ENCODE assay signal across 29 cellular contexts in the genomic region with DNA sequence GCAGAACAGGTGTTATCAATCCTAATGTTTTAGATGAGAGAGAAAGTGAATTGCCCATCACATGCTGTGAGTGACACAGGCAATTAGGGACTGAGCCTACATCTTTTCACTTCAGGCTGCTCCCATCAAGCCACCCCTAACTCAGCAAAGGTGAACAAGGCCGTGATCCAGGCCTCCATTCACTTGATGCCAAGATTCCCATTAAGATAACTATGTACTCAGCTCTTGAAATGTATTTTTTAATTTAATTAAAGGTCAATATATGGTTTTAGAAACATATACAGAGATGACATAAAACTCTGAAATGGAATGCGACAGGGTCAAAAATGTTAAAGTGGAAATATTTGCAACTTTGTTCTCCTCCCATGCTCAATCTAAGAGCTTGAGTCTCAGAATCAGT.
"Had no signal": no experiment of that assay in that cellular context is flagged by ENCODE, and none has a peak within 500 bp of the region (broad histone marks: within the 10 kb centered on the region; RNA-seq: fewer than 3 reads in every experiment).

No MANE protein-coding gene starts in this region.

- H3K9me3 ChIP-seq: ascending aorta had no signal

- H3K27me3 ChIP-seq: ascending aorta, dorsolateral prefrontal cortex had no signal

- H3K27ac ChIP-seq: ascending aorta, coronary artery, dorsolateral prefrontal cortex had no signal

- H3K9me3 Mint-ChIP-seq: activated naive CD4-positive, alpha-beta T cell treated with anti-CD3 and anti-CD28 coated beads, Interleukin-2, amount 10 ng/mL, durations not matched to agents 7 days and 5 days; activated naive CD4-positive, alpha-beta T cell treated with anti-CD3 and anti-CD28 coated beads, Interleukin-2, amount 50 U/mL, for 72 hours; activated naive CD8-positive, alpha-beta T cell treated with anti-CD3 and anti-CD28 coated beads, Interleukin-2, amount 10 ng/mL, durations not matched to agents 7 days and 5 days; activated T-helper 1 cell treated with anti-CD3 and anti-CD28 coated beads, Interleukin-12 subunit alpha, Interleukin-12 subunit beta, Interleukin-2, Interleukin-4 antibody, amounts not matched to agents 30 ng/mL and 10 ng/mL and 1 ng/mL, durations not matched to agents 14 hours and 24 hours and 36 hours; activated T-helper 2 cell treated with anti-CD3 and anti-CD28 coated beads, Interferon-gamma antibody, Interleukin-2, Interleukin-4, amounts not matched to agents 10 μg/mL and 5 μg/mL and 100 μg/mL, durations not matched to agents 14 hours and 24 hours and 36 hours; brain; central memory CD8-positive, alpha-beta T cell; dendritic cell treated with granulocyte-macrophage colony-stimulating factor and Interleukin-4, amounts not matched to agents 40 ng/mL and 50 ng/mL, for 4 days; endodermal cell had no signal

- H3K4me3 ChIP-seq: ascending aorta, coronary artery, dorsolateral prefrontal cortex had no signal

- DNase-seq: activated CD4-positive, alpha-beta T cell treated with anti-CD3 and anti-CD28 coated beads for 1 hour; activated CD4-positive, alpha-beta T cell treated with anti-CD3 and anti-CD28 coated beads for 4 hours; activated CD4-positive, alpha-beta T cell treated with anti-CD3 and anti-CD28 coated beads, Interleukin-2, amount 50 U/mL, for 1 hour; activated CD4-positive, alpha-beta T cell treated with anti-CD3 and anti-CD28 coated beads, Interleukin-2, amount 50 U/mL, for 48 hours; activated CD4-positive, CD25-positive, alpha-beta regulatory T cell; activated CD8-positive, alpha-beta memory T cell treated with anti-CD3 and anti-CD28 coated beads, Interleukin-2, amount 10 ng/mL, durations not matched to agents 7 days and 5 days; activated CD8-positive, alpha-beta memory T cell treated with anti-CD3 and anti-CD28 coated beads, Interleukin-2, amount 50 U/mL, for 4 hours; activated CD8-positive, alpha-beta T cell treated with anti-CD3 and anti-CD28 coated beads, Interleukin-2, amount 10 ng/mL, durations not matched to agents 7 days and 5 days; activated effector memory CD4-positive, alpha-beta T cell treated with anti-CD3 and anti-CD28 coated beads, Interleukin-2, amount 50 U/mL, for 16 hours; activated naive CD4-positive, alpha-beta T cell treated with anti-CD3 and anti-CD28 coated beads, Interleukin-2, amount 10 ng/mL, durations not matched to agents 7 days and 5 days; activated naive CD8-positive, alpha-beta T cell treated with anti-CD3 and anti-CD28 coated beads, Interleukin-2, amount 10 ng/mL, durations not matched to agents 7 days and 5 days; activated T-cell treated with anti-CD3 and anti-CD28 coated beads, Interleukin-2, amount 50 U/mL, for 1 hour; activated T-cell treated with anti-CD3 and anti-CD28 coated beads, Interleukin-2, amount 50 U/mL, for 48 hours; dorsolateral prefrontal cortex; effector memory CD4-positive, alpha-beta T cell; endodermal cell; foreskin fibroblast; head of caudate nucleus; T-helper 1 cell; T-helper 2 cell had no signal

- H3K36me3 Mint-ChIP-seq: activated CD8-positive, alpha-beta memory T cell treated with anti-CD3 and anti-CD28 coated beads, Interleukin-2, amount 10 ng/mL, durations not matched to agents 7 days and 5 days; activated naive CD4-positive, alpha-beta T cell treated with anti-CD3 and anti-CD28 coated beads, Interleukin-2, amount 10 ng/mL, durations not matched to agents 7 days and 5 days; activated naive CD4-positive, alpha-beta T cell treated with anti-CD3 and anti-CD28 coated beads, Interleukin-2, amount 50 U/mL, for 72 hours; activated naive CD8-positive, alpha-beta T cell treated with anti-CD3 and anti-CD28 coated beads, Interleukin-2, amount 10 ng/mL, durations not matched to agents 7 days and 5 days; brain had no signal

- H3K36me3 ChIP-seq: ascending aorta had no signal

- H3K4me1 Mint-ChIP-seq: activated CD8-positive, alpha-beta memory T cell treated with anti-CD3 and anti-CD28 coated beads, Interleukin-2, amount 10 ng/mL, durations not matched to agents 7 days and 5 days; activated naive CD4-positive, alpha-beta T cell treated with anti-CD3 and anti-CD28 coated beads, Interleukin-2, amount 10 ng/mL, durations not matched to agents 7 days and 5 days; activated naive CD8-positive, alpha-beta T cell treated with anti-CD3 and anti-CD28 coated beads, Interleukin-2, amount 10 ng/mL, durations not matched to agents 7 days and 5 days; brain; central memory CD8-positive, alpha-beta T cell had no signal

- H3K27ac Mint-ChIP-seq: activated CD8-positive, alpha-beta memory T cell treated with anti-CD3 and anti-CD28 coated beads, Interleukin-2, amount 10 ng/mL, durations not matched to agents 7 days and 5 days; activated CD8-positive, alpha-beta T cell treated with anti-CD3 and anti-CD28 coated beads, Interleukin-2, amount 10 ng/mL, durations not matched to agents 7 days and 5 days; activated naive CD4-positive, alpha-beta T cell treated with anti-CD3 and anti-CD28 coated beads, Interleukin-2, amount 10 ng/mL, durations not matched to agents 7 days and 5 days; activated naive CD4-positive, alpha-beta T cell treated with anti-CD3 and anti-CD28 coated beads, Interleukin-2, amount 50 U/mL, for 72 hours; activated naive CD8-positive, alpha-beta T cell treated with anti-CD3 and anti-CD28 coated beads, Interleukin-2, amount 10 ng/mL, durations not matched to agents 7 days and 5 days; activated T-helper 1 cell treated with anti-CD3 and anti-CD28 coated beads, Interleukin-12 subunit alpha, Interleukin-12 subunit beta, Interleukin-2, Interleukin-4 antibody, amounts not matched to agents 30 ng/mL and 10 ng/mL and 1 ng/mL, durations not matched to agents 14 hours and 24 hours and 36 hours; activated T-helper 2 cell treated with anti-CD3 and anti-CD28 coated beads, Interferon-gamma antibody, Interleukin-2, Interleukin-4, amounts not matched to agents 10 μg/mL and 5 μg/mL and 100 μg/mL, durations not matched to agents 14 hours and 24 hours and 36 hours; brain; dendritic cell treated with granulocyte-macrophage colony-stimulating factor and Interleukin-4, amounts not matched to agents 40 ng/mL and 50 ng/mL, for 4 days; endodermal cell had no signal

- H3K4me3 Mint-ChIP-seq: activated CD8-positive, alpha-beta memory T cell treated with anti-CD3 and anti-CD28 coated beads, Interleukin-2, amount 10 ng/mL, durations not matched to agents 7 days and 5 days; activated CD8-positive, alpha-beta T cell treated with anti-CD3 and anti-CD28 coated beads, Interleukin-2, amount 10 ng/mL, durations not matched to agents 7 days and 5 days; activated naive CD4-positive, alpha-beta T cell treated with anti-CD3 and anti-CD28 coated beads, Interleukin-2, amount 10 ng/mL, durations not matched to agents 7 days and 5 days; activated naive CD8-positive, alpha-beta T cell treated with anti-CD3 and anti-CD28 coated beads, Interleukin-2, amount 10 ng/mL, durations not matched to agents 7 days and 5 days; activated T-helper 1 cell treated with anti-CD3 and anti-CD28 coated beads, Interleukin-12 subunit alpha, Interleukin-12 subunit beta, Interleukin-2, Interleukin-4 antibody, amounts not matched to agents 30 ng/mL and 10 ng/mL and 1 ng/mL, durations not matched to agents 14 hours and 24 hours and 36 hours; brain; central memory CD8-positive, alpha-beta T cell; dendritic cell treated with granulocyte-macrophage colony-stimulating factor and Interleukin-4, amounts not matched to agents 40 ng/mL and 50 ng/mL, for 4 days; endodermal cell had no signal

- ATAC-seq: activated CD8-positive, alpha-beta memory T cell treated with anti-CD3 and anti-CD28 coated beads, Interleukin-2, amount 10 ng/mL, durations not matched to agents 7 days and 5 days; activated CD8-positive, alpha-beta T cell treated with anti-CD3 and anti-CD28 coated beads, Interleukin-2, amount 10 ng/mL, durations not matched to agents 7 days and 5 days; activated naive CD4-positive, alpha-beta T cell treated with anti-CD3 and anti-CD28 coated beads, Interleukin-2, amount 50 U/mL, for 72 hours; esophagus mucosa had no signal

- H3K4me1 ChIP-seq: ascending aorta had no signal
